In genomic region chr9:114172981-114173833, GRCh38 we compare ENCODE assay signal across 14 cellular contexts. TPM values are rescaled to one million over a fixed set of nuclear protein-coding genes. Genes with fewer than 3 reads are reported as not detected.
DNase-seq lines count a peak whose midpoint lies in the region; ATAC-seq and TF ChIP-seq lines count a peak whose summit lies in the region.
"Had no signal": no experiment of that assay in that cellular context is flagged by ENCODE, and none has a peak within 500 bp of the region (broad histone marks: within the 10 kb centered on the region; RNA-seq: fewer than 3 reads in every experiment).

No MANE protein-coding gene starts in this region.

- dilution Hi-C loops in IMR-90 (cut with HindIII; ENCODE audit: low sequenced_read_pairs, unreplicated experiment) = no loop called here

- intact Hi-C loops in IMR-90 (cut with micrococcal nuclease) = no loop called here
- intact Hi-C loops in CD8-positive, alpha-beta T cell (cut with DNase I, micrococcal nuclease) = no loop called here

- H2AFZ ChIP-seq in IMR-90 (replicated peaks; ENCODE audit: low read length, poor library complexity) = peak overlapping the region; percentile 46
- no peak overlapping the region for H2AFZ ChIP-seq in SK-N-SH (ENCODE audit: low read depth)
- H2AFZ ChIP-seq: GM23248 had no signal

- TF ChIP-seq CTCF in IMR-90 (conservative IDR thresholded peaks at IDR 0.05; ENCODE audit: low read depth, low read length) (no peak), epithelial cell of proximal tubule (conservative IDR thresholded peaks at IDR 0.05; ENCODE audit: low read depth, low read length) (no peak), SK-N-SH (IDR thresholded peaks at IDR 0.05) (no peak)
- no peak for TF ChIP-seq CTCF in CD8-positive, alpha-beta T cell (IDR thresholded peaks at IDR 0.05)

- H3K4me1 ChIP-seq in IMR-90 (ENCODE audit: control insufficient read depth, insufficient read depth, low read length) = peaks cover 42% of the 10 kb centered on the region
- no peaks in the 10 kb centered on the region for H3K4me1 ChIP-seq in thymus (ENCODE audit: control insufficient read depth, insufficient read depth, low read length)
- H3K4me1 ChIP-seq in CD8-positive, alpha-beta T cell (ENCODE audit: insufficient read depth, low read length) = no peaks in the 10 kb centered on the region
- peaks cover 29 to 45% of the 10 kb centered on the region in 2 experiments; a peak in 3 of 4 replicates for H3K4me1 ChIP-seq in SK-N-SH (ENCODE audit: control insufficient read depth in 1 of 2, insufficient read depth in 2 of 2, low read depth in 1 of 2, low read length in 1 of 2)

- BruUV-seq in IMR-90 (replicated peaks; lab: Mats Ljungman, UMichigan) = no TSS peak

- peak overlapping the region; percentile 47 for H2AK9ac ChIP-seq in IMR-90 (replicated peaks; ENCODE audit: low read depth, low read length, poor library complexity)

- no peak overlapping the region; the same call in 2 of the 3 replicates for H2BK15ac ChIP-seq in IMR-90 (ENCODE audit: low read depth, low read length)

- H2BK120ac ChIP-seq in IMR-90 (ENCODE audit: low read depth, low read length) = peak overlapping the region; percentile 62

- ATAC-seq in IMR-90 (ENCODE audit: low read depth) = peak; percentile 13
- ATAC-seq in left lobe of liver = peak; percentile 48
- ATAC-seq in CD8-positive, alpha-beta T cell = no peak
- no peak for ATAC-seq in HG03571 (IDR thresholded peaks at IDR 0.05; ENCODE audit: unreplicated experiment)
- ATAC-seq: left colon had no signal

- H2BK20ac ChIP-seq in IMR-90 (ENCODE audit: low read depth, low read length) = peak overlapping the region; percentile 18; the same call in 1 of the 2 replicates

- in situ Hi-C loops in IMR-90 (cut with MboI; ENCODE audit: low sequenced_read_pairs) = no loop called here

- no peaks in the 10 kb centered on the region for H3K9me3 Mint-ChIP-seq in CD8-positive, alpha-beta T cell

- peaks cover 28% of the 10 kb centered on the region for H3K9me1 ChIP-seq in IMR-90 (ENCODE audit: insufficient read depth, low read length)

- H3F3A ChIP-seq in SK-N-SH (replicated peaks; ENCODE audit: insufficient read depth) = peaks cover 37% of the 10 kb centered on the region

- TF ChIP-seq POLR2A in IMR-90 (IDR thresholded peaks at IDR 0.05; ENCODE audit: low read depth, low read length) = no peak

- no peak overlapping the region for H3K27ac Mint-ChIP-seq in CD8-positive, alpha-beta T cell

- no peak overlapping the region for H3K4me3 ChIP-seq in IMR-90 (ENCODE audit: insufficient read depth, low read depth, low read length)
- H3K4me3 ChIP-seq in epithelial cell of proximal tubule (ENCODE audit: low read depth, low read length) = no peak overlapping the region
- no peak overlapping the region for H3K4me3 ChIP-seq in thymus (ENCODE audit: low read length)
- no peak overlapping the region for H3K4me3 ChIP-seq in CD8-positive, alpha-beta T cell (ENCODE audit: low read depth, low read length)
- no peak overlapping the region for H3K4me3 ChIP-seq in SK-N-SH (ENCODE audit: low read depth in 2 of 2, low read length in 1 of 2)
- H3K4me3 ChIP-seq: GM23248 had no signal

- H3K4me1 Mint-ChIP-seq in CD8-positive, alpha-beta T cell (ENCODE audit: low read depth) = no peaks in the 10 kb centered on the region

- H3K18ac ChIP-seq in IMR-90 (ENCODE audit: low read depth, low read length) = no peak overlapping the region

- no peaks in the 10 kb centered on the region for H3K9me3 ChIP-seq in IMR-90 (ENCODE audit: control insufficient read depth, insufficient read depth, low read length)
- H3K9me3 ChIP-seq in thymus (ENCODE audit: control insufficient read depth) = no peaks in the 10 kb centered on the region
- H3K9me3 ChIP-seq in CD8-positive, alpha-beta T cell (ENCODE audit: low read length) = no peaks in the 10 kb centered on the region
- H3K9me3 ChIP-seq in SK-N-SH = no peaks in the 10 kb centered on the region
- H3K9me3 ChIP-seq: neutrophil had no signal

- peaks cover 6% of the 10 kb centered on the region for H3K27me3 Mint-ChIP-seq in CD8-positive, alpha-beta T cell (ENCODE audit: low read depth)

- CTCF ChIA-PET in IMR-90 (lab: Yijun Ruan, JAX) (interaction anchor here (1.1 kb wide), 1 partner anchor 18 kb away, joined by 4 read pairs; the partner anchor contains the start of gene COL27A1), SK-N-SH (lab: Yijun Ruan, JAX) (interaction anchor here (0.9 to 2.5 kb wide), 3 partner anchors 11 to 118 kb away, joined by 3 to 12 read pairs (median 6); partner anchors contain the start of gene COL27A1)
- CTCF ChIA-PET in CD8-positive, alpha-beta T cell (lab: Charles Lee) = no interaction called here

- no peak overlapping the region for H3K4me3 Mint-ChIP-seq in CD8-positive, alpha-beta T cell

- H3K27ac ChIP-seq in IMR-90 (ENCODE audit: insufficient read depth, low read length) (no peak overlapping the region), thymus (ENCODE audit: low read depth) (peak overlapping the region; percentile 46), SK-N-SH (ENCODE audit: low read depth in 2 of 2, low read length in 1 of 2) (no peak overlapping the region)
- no peak overlapping the region for H3K27ac ChIP-seq in CD8-positive, alpha-beta T cell (ENCODE audit: low read depth, low read length)
- H3K27ac ChIP-seq: GM23248, neutrophil had no signal

- peak overlapping the region; percentile 38 for H4K91ac ChIP-seq in IMR-90 (ENCODE audit: insufficient read depth, low read depth, low read length)

- POLR2A ChIA-PET in IMR-90 (lab: Charles Lee; ENCODE audit: unreplicated experiment) (no interaction called here), SK-N-SH (lab: Yijun Ruan, JAX) (no interaction called here)
- POLR2A ChIA-PET in CD8-positive, alpha-beta T cell (lab: Charles Lee) = no interaction called here

- DNase-seq in IMR-90 (peak; percentile 61), epithelial cell of proximal tubule (ENCODE audit: low read depth) (peak; percentile 40), left lobe of liver (ENCODE audit: low spot score) (no peak), cerebellum (ENCODE audit: low spot score) (no peak), SK-N-SH (no peak)
- no peak for DNase-seq in CD8-positive, alpha-beta T cell
- DNase-seq: activated T-cell treated with anti-CD3 and anti-CD28 coated beads, Interleukin-2, amount 50 U/mL, for 48 hours; GM23248; left colon; NCI-H146; NCI-H526 treated with DMSO at 0.1 percent for 48 hours had no signal

- 63% methylated on average over 7 of the region's 20 CpGs; no CpG with 5 or more reads in 1 of the 2 experiments for WGBS in IMR-90 (ENCODE audit: extremely low coverage in 2 of 2, insufficient read length in 1 of 2), 2 experiments
- 91% methylated on average over 20 of the region's 20 CpGs for WGBS in thymus
- 79% methylated on average over 18 of the region's 20 CpGs for WGBS in SK-N-SH (ENCODE audit: low lambda C conversion rate)

- H3K9ac ChIP-seq in IMR-90 (ENCODE audit: low read depth, low read length) = no peak overlapping the region
- no peak overlapping the region for H3K9ac ChIP-seq in SK-N-SH
- H3K9ac ChIP-seq: GM23248 had no signal

- H3K36me3 ChIP-seq in IMR-90 (ENCODE audit: control insufficient read depth, insufficient read depth, low read length) (peaks cover 10% of the 10 kb centered on the region), thymus (ENCODE audit: control insufficient read depth, insufficient read depth) (no peaks in the 10 kb centered on the region), SK-N-SH (replicated peaks in 1 of 2; ENCODE audit: control insufficient read depth in 1 of 2, insufficient read depth in 2 of 2, low read length in 1 of 2) (no peaks in the 10 kb centered on the region)
- no peaks in the 10 kb centered on the region for H3K36me3 ChIP-seq in CD8-positive, alpha-beta T cell (ENCODE audit: insufficient read depth, low read length)
- H3K36me3 ChIP-seq: neutrophil had no signal

- H2AK5ac ChIP-seq in IMR-90 (ENCODE audit: low read depth, low read length) = peak overlapping the region; percentile 26; the same call in 1 of the 2 replicates

- H3K9me2 ChIP-seq in SK-N-SH = no peaks in the 10 kb centered on the region

- H4K20me1 ChIP-seq in IMR-90 (ENCODE audit: insufficient read depth, low read length) = 0 out of 2 replicates have a peak, but pooled peaks cover 4% of the 10 kb centered on the region
- H4K20me1 ChIP-seq in SK-N-SH (ENCODE audit: insufficient read depth) = no peaks in the 10 kb centered on the region

- no peaks in the 10 kb centered on the region for H3K27me3 ChIP-seq in IMR-90 (ENCODE audit: control insufficient read depth, insufficient read depth, low read length)
- H3K27me3 ChIP-seq in thymus (ENCODE audit: control insufficient read depth, insufficient read depth) = no peaks in the 10 kb centered on the region
- no peaks in the 10 kb centered on the region for H3K27me3 ChIP-seq in CD8-positive, alpha-beta T cell (ENCODE audit: insufficient read depth, low read length)
- no peaks in the 10 kb centered on the region for H3K27me3 ChIP-seq in SK-N-SH (ENCODE audit: insufficient read depth)

- H2BK5ac ChIP-seq in IMR-90 (ENCODE audit: low read depth, low read length, poor library complexity, severe bottlenecking) = peak overlapping the region; percentile 19

- TF ChIP-seq EP300 in SK-N-SH (IDR thresholded peaks at IDR 0.05; ENCODE audit: borderline replicate concordance in 1 of 2, low read depth in 1 of 2, low read length in 1 of 2) = no peak

- H3K79me1 ChIP-seq in IMR-90 (ENCODE audit: low read depth in 1 of 2, low read length in 2 of 2) = peaks cover 5 to 68% of the 10 kb centered on the region in 2 experiments

- TF ChIP-seq RAD21 in IMR-90 (IDR thresholded peaks at IDR 0.05; ENCODE audit: low read length) (no peak), SK-N-SH (IDR thresholded peaks at IDR 0.05; ENCODE audit: low read length) (no peak)

- peak overlapping the region; percentile 4; the same call in 1 of the 2 replicates for H4K5ac ChIP-seq in IMR-90 (ENCODE audit: low read depth, low read length)

- no peak overlapping the region for H3K56ac ChIP-seq in IMR-90 (ENCODE audit: extremely low read depth, insufficient read depth, low read length)

- H4K8ac ChIP-seq in IMR-90 (ENCODE audit: low read depth in 2 of 2, low read length in 2 of 2) = peak overlapping the region in 1 of 2 experiments; percentile 51; a peak in 3 of 4 replicates

- no peaks in the 10 kb centered on the region for H3K79me2 ChIP-seq in SK-N-SH (ENCODE audit: insufficient read depth)

- H3K4me2 ChIP-seq in IMR-90 (ENCODE audit: low read depth, low read length) (no peak overlapping the region), SK-N-SH (no peak overlapping the region)

- peak overlapping the region; percentile 56; the same call in 1 of the 2 replicates for H3K23ac ChIP-seq in IMR-90 (ENCODE audit: low read depth, low read length)

- peak overlapping the region; percentile 76 for H3K4ac ChIP-seq in IMR-90 (ENCODE audit: low read depth, low read length)

- peak overlapping the region; percentile 82 for H3K14ac ChIP-seq in IMR-90 (replicated peaks; ENCODE audit: low read depth, low read length)

- H3K36me3 Mint-ChIP-seq in CD8-positive, alpha-beta T cell = no peaks in the 10 kb centered on the region

RNA-seq across cellular contexts. Expression of gene COL27A1, which starts 17.9 kb away (rescaled TPM):
- total RNA-seq in IMR-90 (2012; rRNA removed) (2.2 and 3.2 TPM in 2 replicates), epithelial cell of proximal tubule (8.5 and 9.1 TPM in 2 replicates), left lobe of liver (51.0 TPM), cerebellum (15.5 TPM)
- polyA plus RNA-seq in IMR-90 (2012; rRNA removed) (18.3 and 23.2 TPM in 2 replicates), thymus (24.0 TPM), SK-N-SH (2012; rRNA removed) (6.8 and 8.7 TPM in 2 replicates)
- 6.8 and 9.7 TPM in 2 replicates for polyA plus RNA-seq in IMR-90 (2012; cell fraction: cytosol; rRNA removed)
- polyA plus RNA-seq in IMR-90 (2012; cell fraction: nucleus; rRNA removed; ENCODE audit: low replicate concordance) = 118 and 194 TPM in 2 replicates
- under 1 TPM; 0.35 to 0.36 TPM for total RNA-seq in CD8-positive, alpha-beta T cell
- 2.6 and 3.0 TPM in 2 replicates for polyA plus RNA-seq in SK-N-SH (2012; cell fraction: cytosol; rRNA removed)
- 55.3 and 131 TPM in 2 replicates for polyA plus RNA-seq in SK-N-SH (2012; cell fraction: nucleus; rRNA removed)

Comparison
In these comparisons a context has a peak if more than half of its experiments do, and no peak if none do; other contexts are left out.
1. ATAC-seq: peak in IMR-90 (single experiment) and left lobe of liver (single experiment); none in CD8-positive, alpha-beta T cell (single experiment) and HG03571 (single experiment).
2. DNase-seq: peak in IMR-90 (single experiment) and epithelial cell of proximal tubule (single experiment); none in left lobe of liver (single experiment), CD8-positive, alpha-beta T cell (0 of 7), cerebellum (single experiment) and SK-N-SH (single experiment).